In the genomic region with DNA sequence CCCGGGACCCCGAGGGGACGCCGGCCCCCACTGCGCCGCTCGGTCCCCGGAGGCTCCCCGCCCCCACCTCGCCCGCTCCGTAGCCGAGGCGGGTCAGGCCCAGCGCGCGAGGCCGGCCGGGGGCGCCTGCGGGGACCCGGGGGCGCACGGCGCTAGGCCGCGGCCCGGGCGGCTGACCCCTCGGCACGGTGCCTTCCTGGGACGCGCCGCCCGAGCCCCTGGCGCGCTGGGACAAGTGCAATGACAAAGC, we compare ENCODE assay signal across 1 cellular context.
TF ChIP-seq lines count a peak whose summit lies in the region.

No MANE protein-coding gene starts in this region.

TF ChIP-seq in liver, 16 proteins besides CTCF, POLR2A, EP300 and RAD21 (continued from another document):
- TF ChIP-seq ATF3 (IDR thresholded peaks at IDR 0.05) (no peak), FOXA1 (IDR thresholded peaks at IDR 0.05) (no peak), SP1 (IDR thresholded peaks at IDR 0.05) (no peak), EGR1 (IDR thresholded peaks at IDR 0.05; ENCODE audit: low read depth in 2 of 2) (no peak), JUND (IDR thresholded peaks at IDR 0.05) (no peak), TAF1 (conservative IDR thresholded peaks at IDR 0.05) (no peak), FOXA2 (IDR thresholded peaks at IDR 0.05) (no peak)
TF ChIP-seq in liver: peak in this region for 0.
